Comparison of ENCODE assay signal across 16 cellular contexts in the genomic region with DNA sequence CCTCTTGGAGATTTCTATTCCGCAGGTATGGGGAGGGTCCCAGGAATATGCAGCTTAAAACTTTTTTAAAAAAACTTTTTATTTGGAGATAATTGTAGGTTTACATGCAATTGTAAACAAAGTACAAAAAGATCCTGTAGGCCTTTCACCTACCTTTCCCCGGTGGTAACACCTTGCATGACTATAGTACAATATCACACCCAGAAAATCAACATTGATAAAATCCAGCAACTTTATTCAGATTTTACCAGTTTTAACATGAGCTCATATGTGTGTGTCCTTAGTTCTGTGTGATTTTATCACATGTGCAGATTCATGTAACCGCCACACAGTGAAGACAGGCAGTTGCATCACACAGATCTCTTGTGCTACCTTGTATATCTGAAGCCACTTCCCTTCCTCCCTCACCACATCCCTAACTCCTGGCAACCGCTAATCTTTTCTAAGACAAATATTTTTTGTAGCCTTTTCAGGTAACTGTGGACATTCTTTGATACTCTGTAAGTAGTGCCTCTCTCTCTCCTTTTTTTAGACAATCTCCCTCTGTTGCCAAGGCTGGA. TPM values are rescaled to one million over a fixed set of nuclear protein-coding genes. Genes with fewer than 3 reads are reported as not detected.
A peak's percentile ranks its signal among the peaks of the same experiment; 100 is the strongest.
DNase-seq lines count a peak whose midpoint lies in the region; ATAC-seq and TF ChIP-seq lines count a peak whose summit lies in the region.
"Had no signal": no experiment of that assay in that cellular context is flagged by ENCODE, and none has a peak within 500 bp of the region (broad histone marks: within the 10 kb centered on the region; RNA-seq: fewer than 3 reads in every experiment).

No MANE protein-coding gene starts in this region.

- ATAC-seq in HG03196 (IDR thresholded peaks at IDR 0.05; ENCODE audit: unreplicated experiment), result no peak

- peak; percentile 39 for DNase-seq in NK-92 treated with Interleukin-12 subunit alpha and Interleukin-12 subunit beta, amount 100 ng/mL, for 24 hours (lab: John Stamatoyannopoulos, UW)
- DNase-seq in NK-92 (lab: John Stamatoyannopoulos, UW; ENCODE audit: unreplicated experiment) (no peak), NOMO-1 treated with dmso at 0.1 percent for 144 hours (lab: John Stamatoyannopoulos, UW; ENCODE audit: unreplicated experiment) (peak; percentile 40), stomach (no peak), EL (no peak), NCI-H1694 (lab: John Stamatoyannopoulos, UW) (no peak)
- DNase-seq in T-helper 2 cell treated with Interferon-gamma antibody and Interleukin-4, amounts not matched to agents 5 μg/mL and 100 μg/mL, for 36 hours (ENCODE audit: low spot score), result no peak
- DNase-seq: C1 segment of cervical spinal cord, H7, Kasumi-1, NCI-H146, NCI-H2107, NCI-H226, NCI-H526 had no signal

- intact Hi-C loops in stomach (cut with DNase I; ENCODE audit: low total_unique reads), result no loop called here

- peaks cover 3% of the 10 kb centered on the region for H3K27me3 Mint-ChIP-seq in T-helper 2 cell treated with Interferon-gamma antibody and Interleukin-4, amounts not matched to agents 5 μg/mL and 100 μg/mL, for 36 hours (ENCODE audit: low read depth)

- WGBS in stomach, 5 donors, result 29 to 60% (median 50%) methylated on average over 4 of the region's 4 CpGs

- no peak overlapping the region for H3K4me3 ChIP-seq in stomach

- no peaks in the 10 kb centered on the region for H3K36me3 Mint-ChIP-seq in T-helper 2 cell treated with Interferon-gamma antibody and Interleukin-4, amounts not matched to agents 5 μg/mL and 100 μg/mL, for 36 hours (ENCODE audit: low read depth)

- TF ChIP-seq POLR2A in stomach (IDR thresholded peaks at IDR 0.05), result no peak

- no peaks in the 10 kb centered on the region for H3K27me3 ChIP-seq in stomach

- H3K27ac ChIP-seq in stomach, result peak overlapping the region; percentile 53 to 91 (median 75)
- H3K27ac ChIP-seq: 22Rv1 had no signal

- H3K36me3 ChIP-seq in stomach, result no peaks in the 10 kb centered on the region

- no peak for TF ChIP-seq EP300 in stomach (IDR thresholded peaks at IDR 0.05)

- H3K9me3 Mint-ChIP-seq in T-helper 2 cell treated with Interferon-gamma antibody and Interleukin-4, amounts not matched to agents 5 μg/mL and 100 μg/mL, for 36 hours, result no peaks in the 10 kb centered on the region

- peaks cover 0 to 11% (median 0%) of the 10 kb centered on the region in 4 donors for H3K4me1 ChIP-seq in stomach

- H3K27ac Mint-ChIP-seq in T-helper 2 cell treated with Interferon-gamma antibody and Interleukin-4, amounts not matched to agents 5 μg/mL and 100 μg/mL, for 36 hours, result peak overlapping the region; percentile 8

- H3K9me3 ChIP-seq in stomach, result no peaks in the 10 kb centered on the region

- no peak overlapping the region for H3K4me3 Mint-ChIP-seq in T-helper 2 cell treated with Interferon-gamma antibody and Interleukin-4, amounts not matched to agents 5 μg/mL and 100 μg/mL, for 36 hours

- no peak for TF ChIP-seq CTCF in stomach (IDR thresholded peaks at IDR 0.05)

- H3K4me1 Mint-ChIP-seq in T-helper 2 cell treated with Interferon-gamma antibody and Interleukin-4, amounts not matched to agents 5 μg/mL and 100 μg/mL, for 36 hours (ENCODE audit: low read depth), result peaks cover 11% of the 10 kb centered on the region

RNA-seq across cellular contexts. Expression of gene TLN2, which starts 41.7 kb away (rescaled TPM):
- total RNA-seq in stomach, result 100 to 1,000 TPM in 1 of 5 donors, 10 to 100 TPM in 4; 18.5 to 228 (median 33.5) TPM
- 1 to 10 TPM; 1.4 to 3.5 (median 3.4) TPM for polyA plus RNA-seq in stomach

Comparison
In these comparisons a context has a peak if more than half of its experiments do, and no peak if none do; other contexts are left out.
1. DNase-seq: peak in NK-92 treated with Interleukin-12 subunit alpha and Interleukin-12 subunit beta, amount 100 ng/mL, for 24 hours (single experiment) and NOMO-1 treated with dmso at 0.1 percent for 144 hours (single experiment); none in NK-92 (single experiment), T-helper 2 cell treated with Interferon-gamma antibody and Interleukin-4, amounts not matched to agents 5 μg/mL and 100 μg/mL, for 36 hours (single experiment), stomach (single experiment), EL (single experiment) and NCI-H1694 (single experiment).